In the genomic region with DNA sequence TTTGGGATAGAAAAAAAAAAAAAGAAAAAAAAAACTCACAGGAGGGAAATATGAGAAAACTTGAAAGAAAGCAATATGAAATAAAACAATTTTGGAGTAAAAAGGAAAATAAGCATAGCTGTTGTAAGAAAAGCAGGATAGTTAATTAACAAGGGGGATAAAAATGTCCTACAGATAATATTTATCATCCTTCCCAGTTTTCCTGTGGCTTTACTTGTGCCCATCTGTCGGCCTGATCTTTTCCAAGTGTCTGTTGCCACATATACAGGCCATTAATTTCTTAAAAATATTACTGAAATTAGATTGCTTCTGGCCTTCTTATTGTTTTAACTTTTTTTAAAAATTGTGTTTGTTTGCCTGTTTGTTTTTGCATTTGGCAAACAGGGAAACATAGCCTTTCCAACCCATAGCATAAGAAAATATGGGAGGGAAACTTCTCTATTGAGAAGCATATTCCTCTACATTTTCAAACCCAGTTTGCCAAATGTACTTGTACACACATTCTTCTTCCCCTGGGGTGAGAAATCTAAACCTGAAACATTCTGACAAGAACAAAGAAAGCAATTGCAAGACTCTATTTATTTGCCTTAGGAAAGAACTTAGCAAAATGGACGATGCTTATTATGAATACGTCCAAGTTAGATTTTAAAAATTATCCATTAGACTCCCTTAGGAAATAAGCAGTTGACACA, we compare ENCODE assay signal across 12 cellular contexts.
A peak's percentile ranks its signal among the peaks of the same experiment; 100 is the strongest.
DNase-seq lines count a peak whose midpoint lies in the region; ATAC-seq and TF ChIP-seq lines count a peak whose summit lies in the region.
"Had no signal": no experiment of that assay in that cellular context is flagged by ENCODE, and none has a peak within 500 bp of the region (broad histone marks: within the 10 kb centered on the region; RNA-seq: fewer than 3 reads in every experiment).

No MANE protein-coding gene starts in this region.

- TF ChIP-seq CTCF in testis (IDR thresholded peaks at IDR 0.05): no peak

- H3K27ac Mint-ChIP-seq in stimulated activated naive B cell treated with anti-CD40 and anti-IgM and Interleukin-4, amounts not matched to agents 10 μg/mL and 1 μg/mL and 100 μg/mL, for 72 hours: no peak overlapping the region

- no peaks in the 10 kb centered on the region for H3K9me3 Mint-ChIP-seq in stimulated activated naive B cell treated with anti-CD40 and anti-IgM and Interleukin-4, amounts not matched to agents 10 μg/mL and 1 μg/mL and 100 μg/mL, for 72 hours

- H3K27me3 Mint-ChIP-seq in stimulated activated naive B cell treated with anti-CD40 and anti-IgM and Interleukin-4, amounts not matched to agents 10 μg/mL and 1 μg/mL and 100 μg/mL, for 72 hours: peaks cover 11 to 14% of the 10 kb centered on the region in 2 donors

- H3K4me1 ChIP-seq in HUES64 (ENCODE audit: insufficient read depth, low read length) (peaks cover 37% of the 10 kb centered on the region), testis (peaks cover 7% of the 10 kb centered on the region)

- intact Hi-C loops in testis (cut with DNase I; ENCODE audit: low total_unique reads): no loop called here

- peaks cover 11% of the 10 kb centered on the region for H3K9me3 ChIP-seq in HUES64 (ENCODE audit: insufficient read depth, low read depth, low read length)
- no peaks in the 10 kb centered on the region for H3K9me3 ChIP-seq in testis

- H3K4me1 Mint-ChIP-seq in stimulated activated naive B cell treated with anti-CD40 and anti-IgM and Interleukin-4, amounts not matched to agents 10 μg/mL and 1 μg/mL and 100 μg/mL, for 72 hours: no peaks in the 10 kb centered on the region

- ATAC-seq in stimulated activated naive B cell treated with anti-CD40 and anti-IgM and Interleukin-4, amounts not matched to agents 10 μg/mL and 1 μg/mL and 100 μg/mL, for 72 hours (replicated peaks): no peak
- ATAC-seq in GM19452 (IDR thresholded peaks at IDR 0.05; ENCODE audit: unreplicated experiment): no peak
- no peak for ATAC-seq in GM21723 (IDR thresholded peaks at IDR 0.05; ENCODE audit: unreplicated experiment)
- ATAC-seq: GM12878 had no signal

- 100% methylated on average over 1 of the region's 3 CpGs for WGBS in HUES64
- WGBS in testis, 2 donors: 29 to 33% methylated on average over 3 of the region's 3 CpGs

- H3K4me3 ChIP-seq in HUES64 (ENCODE audit: low read length): peak overlapping the region; percentile 38
- H3K4me3 ChIP-seq in testis: peak overlapping the region; percentile 2 to 6
- H3K4me3 ChIP-seq: GM12878 had no signal

- H3K27me3 ChIP-seq in HUES64 (ENCODE audit: insufficient read depth, low read length): no peaks in the 10 kb centered on the region
- no peaks in the 10 kb centered on the region for H3K27me3 ChIP-seq in testis

- H3K36me3 ChIP-seq in HUES64 (ENCODE audit: insufficient read depth, low read length): no peaks in the 10 kb centered on the region
- H3K36me3 ChIP-seq in testis (ENCODE audit: low read depth, missing control alignments): no peaks in the 10 kb centered on the region

- H3K9ac ChIP-seq in HUES64 (ENCODE audit: low read depth, low read length): peak overlapping the region; percentile 65; the same call in 1 of the 2 replicates

- no peak overlapping the region for H3K4me3 Mint-ChIP-seq in stimulated activated naive B cell treated with anti-CD40 and anti-IgM and Interleukin-4, amounts not matched to agents 10 μg/mL and 1 μg/mL and 100 μg/mL, for 72 hours

- DNase-seq in cerebellar cortex (ENCODE audit: low spot score) (peak; percentile 82), iris pigment epithelial cell (ENCODE audit: low read depth) (peak; percentile 20), testis (no peak), islet precursor cell (no peak)
- DNase-seq in stimulated activated naive B cell treated with anti-CD40 and anti-IgM and Interleukin-4, amounts not matched to agents 10 μg/mL and 1 μg/mL and 100 μg/mL, for 72 hours: no peak
- DNase-seq: activated CD4-positive, alpha-beta T cell treated with anti-CD3 and anti-CD28 coated beads, Interleukin-2, amount 50 U/mL, for 1 hour; activated naive CD4-positive, alpha-beta T cell treated with anti-CD3 and anti-CD28 coated beads, Interleukin-2, amount 50 U/mL, for 16 hours had no signal

- H3K36me3 Mint-ChIP-seq in stimulated activated naive B cell treated with anti-CD40 and anti-IgM and Interleukin-4, amounts not matched to agents 10 μg/mL and 1 μg/mL and 100 μg/mL, for 72 hours: no peaks in the 10 kb centered on the region

- TF ChIP-seq POLR2A in testis (IDR thresholded peaks at IDR 0.05): no peak

- H3K27ac ChIP-seq in HUES64 (ENCODE audit: low read depth, low read length) (peak overlapping the region; percentile 61), testis (peak overlapping the region; percentile 9 to 86)
- H3K27ac ChIP-seq: HL-60 had no signal

Comparison
In these comparisons a context has a peak if more than half of its experiments do, and no peak if none do; other contexts are left out.
1. DNase-seq: peak in cerebellar cortex (single experiment) and iris pigment epithelial cell (single experiment); none in testis (single experiment), stimulated activated naive B cell treated with anti-CD40 and anti-IgM and Interleukin-4, amounts not matched to agents 10 μg/mL and 1 μg/mL and 100 μg/mL, for 72 hours (single experiment) and islet precursor cell (single experiment).